ENCODE assay signal across 18 cellular contexts in genomic region chr12:124194521-124195225, GRCh38.
A peak's percentile ranks its signal among the peaks of the same experiment; 100 is the strongest.
DNase-seq lines count a peak whose midpoint lies in the region; ATAC-seq and TF ChIP-seq lines count a peak whose summit lies in the region.
"Had no signal": no experiment of that assay in that cellular context is flagged by ENCODE, and none has a peak within 500 bp of the region (broad histone marks: within the 10 kb centered on the region; RNA-seq: fewer than 3 reads in every experiment).

No MANE protein-coding gene starts in this region.

- H3K36me3 ChIP-seq in BE2C (no peaks in the 10 kb centered on the region), colonic mucosa (no peaks in the 10 kb centered on the region), neural progenitor cell (no peaks in the 10 kb centered on the region)
- H3K36me3 ChIP-seq in naive thymus-derived CD4-positive, alpha-beta T cell (ENCODE audit: control insufficient read depth in 2 of 3, insufficient read depth in 3 of 3, low read length in 3 of 3): no peaks in the 10 kb centered on the region
- H3K36me3 ChIP-seq: BLaER1 treated with 17β-estradiol and CSF1 and Interleukin-3, amounts not matched to agents 10 nM and 100 nM; Peyer's patch; SJSA1 had no signal

- peaks cover 10% of the 10 kb centered on the region for H3K4me1 ChIP-seq in BE2C
- no peaks in the 10 kb centered on the region for H3K4me1 ChIP-seq in colonic mucosa
- no peaks in the 10 kb centered on the region for H3K4me1 ChIP-seq in neural progenitor cell
- no peaks in the 10 kb centered on the region for H3K4me1 ChIP-seq in naive thymus-derived CD4-positive, alpha-beta T cell (ENCODE audit: control insufficient read depth in 2 of 2, insufficient read depth in 2 of 2, low read length in 2 of 2)
- H3K4me1 ChIP-seq: Peyer's patch, SJSA1 had no signal

- TF ChIP-seq CTCF in BE2C (IDR thresholded peaks at IDR 0.05; ENCODE audit: low read depth, low read length) (no peak), colonic mucosa (IDR thresholded peaks at IDR 0.05) (no peak), neural progenitor cell (IDR thresholded peaks at IDR 0.05) (no peak), mesothelial cell of epicardium (IDR thresholded peaks at IDR 0.05; ENCODE audit: unreplicated experiment) (no peak)

- H3K27me3 Mint-ChIP-seq in neural progenitor cell (ENCODE audit: insufficient read depth, low read depth) (peaks cover 16% of the 10 kb centered on the region), mesothelial cell of epicardium (ENCODE audit: low read depth) (no peaks in the 10 kb centered on the region)
- peaks cover 0 to 14% (median 0%) of the 10 kb centered on the region in 5 donors for H3K27me3 Mint-ChIP-seq in naive thymus-derived CD4-positive, alpha-beta T cell

- H3K9ac ChIP-seq in colonic mucosa (ENCODE audit: low read depth in 2 of 2, low read length in 2 of 2) (peak overlapping the region in 1 of 2 donors; percentile 29), neural progenitor cell (no peak overlapping the region)
- H3K9ac ChIP-seq: BLaER1 treated with 17β-estradiol and CSF1 and Interleukin-3, amounts not matched to agents 10 nM and 100 nM; KMS-11 had no signal

- peaks cover 12% of the 10 kb centered on the region for H3K9me3 Mint-ChIP-seq in neural progenitor cell
- peaks cover 16% of the 10 kb centered on the region for H3K9me3 Mint-ChIP-seq in mesothelial cell of epicardium
- peaks cover 0 to 26% (median 8%) of the 10 kb centered on the region in 11 donors for H3K9me3 Mint-ChIP-seq in naive thymus-derived CD4-positive, alpha-beta T cell

- ATAC-seq in naive thymus-derived CD4-positive, alpha-beta T cell: no peak

- H3K79me2 ChIP-seq in neural progenitor cell (ENCODE audit: low read depth): no peaks in the 10 kb centered on the region

- H3K4me3 ChIP-seq in BE2C (ENCODE audit: low read depth, low read length): no peak overlapping the region
- H3K4me3 ChIP-seq in colonic mucosa: no peak overlapping the region
- no peak overlapping the region for H3K4me3 ChIP-seq in neural progenitor cell
- H3K4me3 ChIP-seq in naive thymus-derived CD4-positive, alpha-beta T cell (ENCODE audit: low read length): no peak overlapping the region
- H3K4me3 ChIP-seq: BLaER1 treated with 17β-estradiol and CSF1 and Interleukin-3, amounts not matched to agents 10 nM and 100 nM; Peyer's patch; SJSA1 had no signal

- no peak overlapping the region for H3K27ac ChIP-seq in colonic mucosa
- H3K27ac ChIP-seq in neural progenitor cell: no peak overlapping the region
- H3K27ac ChIP-seq in naive thymus-derived CD4-positive, alpha-beta T cell (ENCODE audit: low read depth, low read length): no peak overlapping the region
- H3K27ac ChIP-seq: BLaER1 treated with 17β-estradiol and CSF1 and Interleukin-3, amounts not matched to agents 10 nM and 100 nM; KMS-11; Peyer's patch; SJSA1 had no signal

- H3K9me3 ChIP-seq in BE2C: no peaks in the 10 kb centered on the region; the same call in 1 of the 2 replicates
- H3K9me3 ChIP-seq in colonic mucosa: no peaks in the 10 kb centered on the region
- no peaks in the 10 kb centered on the region for H3K9me3 ChIP-seq in neural progenitor cell (ENCODE audit: low read depth)
- no peaks in the 10 kb centered on the region for H3K9me3 ChIP-seq in naive thymus-derived CD4-positive, alpha-beta T cell (ENCODE audit: control insufficient read depth in 2 of 3, low read length in 3 of 3)

- CTCF ChIA-PET in naive thymus-derived CD4-positive, alpha-beta T cell (lab: Charles Lee): interaction anchor here (0.6 to 1.0 kb wide), 2 partner anchors 66 to 77 kb away, joined by 3 to 4 read pairs; no protein-coding TSS in a partner anchor

- H3K27me3 ChIP-seq in BE2C: no peaks in the 10 kb centered on the region
- no peaks in the 10 kb centered on the region for H3K27me3 ChIP-seq in colonic mucosa
- H3K27me3 ChIP-seq in neural progenitor cell: no peaks in the 10 kb centered on the region
- no peaks in the 10 kb centered on the region for H3K27me3 ChIP-seq in naive thymus-derived CD4-positive, alpha-beta T cell (ENCODE audit: control insufficient read depth in 2 of 2, insufficient read depth in 2 of 2, low read length in 2 of 2)
- H3K27me3 ChIP-seq: BLaER1 treated with 17β-estradiol and CSF1 and Interleukin-3, amounts not matched to agents 10 nM and 100 nM; Peyer's patch; SJSA1 had no signal

- intact Hi-C loops in colonic mucosa (cut with DNase I): no loop called here
- intact Hi-C loops in naive thymus-derived CD4-positive, alpha-beta T cell (cut with micrococcal nuclease): no loop called here

- peak overlapping the region; percentile 14 for H3K27ac Mint-ChIP-seq in neural progenitor cell
- no peak overlapping the region for H3K27ac Mint-ChIP-seq in mesothelial cell of epicardium
- no peak overlapping the region for H3K27ac Mint-ChIP-seq in naive thymus-derived CD4-positive, alpha-beta T cell
- H3K27ac Mint-ChIP-seq: CD8-positive, alpha-beta memory T cell had no signal

- H3K4me3 Mint-ChIP-seq in neural progenitor cell (no peak overlapping the region), mesothelial cell of epicardium (no peak overlapping the region)
- H3K4me3 Mint-ChIP-seq in naive thymus-derived CD4-positive, alpha-beta T cell: no peak overlapping the region
- H3K4me3 Mint-ChIP-seq: CD8-positive, alpha-beta memory T cell had no signal

- peak; percentile 55 for DNase-seq in BE2C
- DNase-seq in NCI-H146 (lab: John Stamatoyannopoulos, UW): peak; percentile 55
- DNase-seq in colonic mucosa: peak; percentile 33
- no peak for DNase-seq in neural progenitor cell (ENCODE audit: low spot score)
- no peak for DNase-seq in stimulated activated CD4-positive, alpha-beta T cell treated with anti-CD3 and anti-CD28 coated beads, Interleukin-1b, Interleukin-23, amount 100 ng/mL, for 48 hours
- no peak for DNase-seq in mesothelial cell of epicardium (ENCODE audit: low spot score in 2 of 2, unreplicated experiment in 2 of 2)
- no peak for DNase-seq in GM19240 (ENCODE audit: insufficient read length, low spot score)
- DNase-seq in naive thymus-derived CD4-positive, alpha-beta T cell: no peak
- DNase-seq: CD8-positive, alpha-beta memory T cell; H7; NCI-H1930; NCI-H345; NCI-H524 treated with DMSO at 0.1 percent for 48 hours; NK-92 treated with Interleukin-12 subunit alpha and Interleukin-12 subunit beta, amount 100 ng/mL, for 24 hours; Peyer's patch had no signal

- no peak overlapping the region for H3K4me2 ChIP-seq in neural progenitor cell
- H3K4me2 ChIP-seq: BLaER1 treated with 17β-estradiol and CSF1 and Interleukin-3, amounts not matched to agents 10 nM and 100 nM; KMS-11 had no signal

- no peaks in the 10 kb centered on the region for H3F3A ChIP-seq in neural progenitor cell (ENCODE audit: low read depth)

- H3K36me3 Mint-ChIP-seq in neural progenitor cell (peaks cover 4% of the 10 kb centered on the region), mesothelial cell of epicardium (peaks cover 33% of the 10 kb centered on the region)
- peaks cover 0 to 5% (median 0%) of the 10 kb centered on the region in 5 donors for H3K36me3 Mint-ChIP-seq in naive thymus-derived CD4-positive, alpha-beta T cell
- H3K36me3 Mint-ChIP-seq: CD8-positive, alpha-beta memory T cell had no signal

- POLR2A ChIA-PET in naive thymus-derived CD4-positive, alpha-beta T cell (lab: Charles Lee): no interaction called here

- H3K4me1 Mint-ChIP-seq in neural progenitor cell: peaks cover 22% of the 10 kb centered on the region
- H3K4me1 Mint-ChIP-seq in mesothelial cell of epicardium: peaks cover 18% of the 10 kb centered on the region
- peaks cover 0 to 14% (median 0%) of the 10 kb centered on the region in 7 donors for H3K4me1 Mint-ChIP-seq in naive thymus-derived CD4-positive, alpha-beta T cell
- H3K4me1 Mint-ChIP-seq: CD8-positive, alpha-beta memory T cell had no signal

- H2AFZ ChIP-seq in neural progenitor cell (replicated peaks): no peak overlapping the region

- H4K20me1 ChIP-seq in neural progenitor cell (ENCODE audit: low read depth): no peaks in the 10 kb centered on the region
- H4K20me1 ChIP-seq: BLaER1 treated with 17β-estradiol and CSF1 and Interleukin-3, amounts not matched to agents 10 nM and 100 nM had no signal

Comparison
In these comparisons a context has a peak if more than half of its experiments do, and no peak if none do; other contexts are left out.
1. DNase-seq: peak in BE2C (single experiment), NCI-H146 (single experiment) and colonic mucosa (single experiment); none in neural progenitor cell (single experiment), stimulated activated CD4-positive, alpha-beta T cell treated with anti-CD3 and anti-CD28 coated beads, Interleukin-1b, Interleukin-23, amount 100 ng/mL, for 48 hours (single experiment), mesothelial cell of epicardium (0 of 2), GM19240 (single experiment) and naive thymus-derived CD4-positive, alpha-beta T cell (0 of 9).